Comparison of ENCODE assay signal across 9 cellular contexts in genomic region chr2:203718087-203718486, GRCh38. TPM values are rescaled to one million over a fixed set of nuclear protein-coding genes. Genes with fewer than 3 reads are reported as not detected.
DNase-seq lines count a peak whose midpoint lies in the region; ATAC-seq and TF ChIP-seq lines count a peak whose summit lies in the region.
"Had no signal": no experiment of that assay in that cellular context is flagged by ENCODE, and none has a peak within 500 bp of the region (broad histone marks: within the 10 kb centered on the region; RNA-seq: fewer than 3 reads in every experiment).

No MANE protein-coding gene starts in this region.

- H3K27ac ChIP-seq in vagina = no peak overlapping the region
- H3K27ac ChIP-seq: epithelial cell of prostate had no signal

- intact Hi-C loops in vagina (cut with DNase I) = no loop called here

- peak; percentile 95 for ATAC-seq in GM18511 (IDR thresholded peaks at IDR 0.05; ENCODE audit: unreplicated experiment)

- H3K4me3 ChIP-seq in HFF-Myc (replicated peaks; ENCODE audit: low read depth, low read length) = no peak overlapping the region
- H3K4me3 ChIP-seq in vagina = no peak overlapping the region

- no peak for TF ChIP-seq CTCF in HFF-Myc (IDR thresholded peaks at IDR 0.05; ENCODE audit: low read depth, low read length, missing control alignments)
- TF ChIP-seq CTCF in vagina (IDR thresholded peaks at IDR 0.05) = no peak

- TF ChIP-seq POLR2A in vagina (IDR thresholded peaks at IDR 0.05) = no peak

- no peaks in the 10 kb centered on the region for H3K9me3 ChIP-seq in vagina

- peak; percentile 16 for DNase-seq in HFF-Myc (ENCODE audit: extremely low read depth, low read depth)
- peak; percentile 67 for DNase-seq in NK-92 treated with Interleukin-12 subunit alpha and Interleukin-12 subunit beta, amount 100 ng/mL, for 24 hours (lab: John Stamatoyannopoulos, UW)
- DNase-seq in central memory CD4-positive, alpha-beta T cell = peak; percentile 63
- no peak for DNase-seq in NCI-H510A treated with DMSO at 0.1 percent for 48 hours (lab: John Stamatoyannopoulos, UW)
- no peak for DNase-seq in vagina (ENCODE audit: extremely low spot score in 2 of 2)
- no peak for DNase-seq in C1 segment of cervical spinal cord (lab: John Stamatoyannopoulos, UW)
- DNase-seq in NCI-H82 treated with DMSO at 0.1 percent for 48 hours (lab: John Stamatoyannopoulos, UW; ENCODE audit: unreplicated experiment) = no peak

- H3K4me1 ChIP-seq in vagina = no peaks in the 10 kb centered on the region

- H3K36me3 ChIP-seq in vagina = no peaks in the 10 kb centered on the region

- no peaks in the 10 kb centered on the region for H3K27me3 ChIP-seq in vagina

RNA-seq across cellular contexts. Expression of gene CD28, which starts 11.6 kb away (rescaled TPM):
- total RNA-seq in vagina = 2.7 TPM

Comparison
In these comparisons a context has a peak if more than half of its experiments do, and no peak if none do; other contexts are left out.
1. DNase-seq: peak in HFF-Myc (single experiment), NK-92 treated with Interleukin-12 subunit alpha and Interleukin-12 subunit beta, amount 100 ng/mL, for 24 hours (single experiment) and central memory CD4-positive, alpha-beta T cell (single experiment); none in NCI-H510A treated with DMSO at 0.1 percent for 48 hours (single experiment), vagina (0 of 2), C1 segment of cervical spinal cord (0 of 14) and NCI-H82 treated with DMSO at 0.1 percent for 48 hours (single experiment).